In the genomic region with DNA sequence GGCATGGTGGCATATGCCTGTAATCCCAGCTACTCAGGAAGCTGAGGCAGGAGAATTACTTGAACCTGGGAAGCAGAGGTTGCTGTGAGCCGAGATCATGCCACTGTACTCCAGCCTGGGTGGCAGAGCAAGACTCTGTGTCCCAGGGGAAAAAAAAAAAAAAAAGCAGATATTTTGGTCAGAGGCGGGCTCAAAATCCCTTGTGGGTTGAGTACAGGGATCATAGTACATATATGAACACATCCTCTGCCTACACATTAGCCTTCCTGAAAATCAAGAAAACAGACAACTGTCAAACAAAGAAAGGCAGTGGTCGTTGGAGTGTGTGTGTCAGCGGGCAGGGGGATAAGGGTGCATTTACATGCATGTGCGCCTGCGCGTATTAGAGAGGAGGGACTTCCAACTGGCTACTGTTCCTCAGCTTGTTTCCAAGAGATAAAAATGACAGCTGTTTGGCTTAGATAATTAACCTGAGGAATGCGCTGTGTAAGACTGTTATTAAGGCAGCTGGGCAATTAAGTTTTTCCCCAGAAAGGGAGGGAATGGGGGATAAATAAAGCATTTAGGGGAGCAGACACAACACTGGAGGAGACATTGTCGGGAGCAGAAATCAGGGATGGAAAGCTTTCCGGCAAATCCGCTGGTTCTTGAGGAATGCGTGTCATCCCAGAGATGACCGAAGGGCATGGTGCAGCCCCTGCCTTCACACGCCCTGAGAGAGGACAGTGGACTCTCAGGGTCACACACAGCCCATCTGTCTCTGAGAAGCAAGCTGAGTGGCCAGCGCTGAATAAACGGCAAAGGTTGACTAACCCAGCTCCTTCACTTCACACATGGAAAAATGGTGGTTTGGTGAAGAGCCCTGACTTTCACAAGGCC, we compare ENCODE assay signal across 1 cellular context.
TF ChIP-seq lines count a peak whose summit lies in the region.

No MANE protein-coding gene starts in this region.

TF ChIP-seq in WTC11, 78 proteins besides CTCF, POLR2A, EP300 and RAD21 (continued from another document):
- TF ChIP-seq, protein P1, sequence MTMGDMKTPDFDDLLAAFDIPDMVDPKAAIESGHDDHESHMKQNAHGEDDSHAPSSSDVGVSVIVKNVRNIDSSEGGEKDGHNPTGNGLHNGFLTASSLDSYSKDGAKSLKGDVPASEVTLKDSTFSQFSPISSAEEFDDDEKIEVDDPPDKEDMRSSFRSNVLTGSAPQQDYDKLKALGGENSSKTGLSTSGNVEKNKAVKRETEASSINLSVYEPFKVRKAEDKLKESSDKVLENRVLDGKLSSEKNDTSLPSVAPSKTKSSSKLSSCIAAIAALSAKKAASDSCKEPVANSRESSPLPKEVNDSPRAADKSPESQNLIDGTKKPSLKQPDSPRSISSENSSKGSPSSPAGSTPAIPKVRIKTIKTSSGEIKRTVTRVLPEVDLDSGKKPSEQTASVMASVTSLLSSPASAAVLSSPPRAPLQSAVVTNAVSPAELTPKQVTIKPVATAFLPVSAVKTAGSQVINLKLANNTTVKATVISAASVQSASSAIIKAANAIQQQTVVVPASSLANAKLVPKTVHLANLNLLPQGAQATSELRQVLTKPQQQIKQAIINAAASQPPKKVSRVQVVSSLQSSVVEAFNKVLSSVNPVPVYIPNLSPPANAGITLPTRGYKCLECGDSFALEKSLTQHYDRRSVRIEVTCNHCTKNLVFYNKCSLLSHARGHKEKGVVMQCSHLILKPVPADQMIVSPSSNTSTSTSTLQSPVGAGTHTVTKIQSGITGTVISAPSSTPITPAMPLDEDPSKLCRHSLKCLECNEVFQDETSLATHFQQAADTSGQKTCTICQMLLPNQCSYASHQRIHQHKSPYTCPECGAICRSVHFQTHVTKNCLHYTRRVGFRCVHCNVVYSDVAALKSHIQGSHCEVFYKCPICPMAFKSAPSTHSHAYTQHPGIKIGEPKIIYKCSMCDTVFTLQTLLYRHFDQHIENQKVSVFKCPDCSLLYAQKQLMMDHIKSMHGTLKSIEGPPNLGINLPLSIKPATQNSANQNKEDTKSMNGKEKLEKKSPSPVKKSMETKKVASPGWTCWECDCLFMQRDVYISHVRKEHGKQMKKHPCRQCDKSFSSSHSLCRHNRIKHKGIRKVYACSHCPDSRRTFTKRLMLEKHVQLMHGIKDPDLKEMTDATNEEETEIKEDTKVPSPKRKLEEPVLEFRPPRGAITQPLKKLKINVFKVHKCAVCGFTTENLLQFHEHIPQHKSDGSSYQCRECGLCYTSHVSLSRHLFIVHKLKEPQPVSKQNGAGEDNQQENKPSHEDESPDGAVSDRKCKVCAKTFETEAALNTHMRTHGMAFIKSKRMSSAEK (CRISPR knock-in tag; IDR thresholded peaks at IDR 0.05; ENCODE audit: borderline replicate concordance), result no peak
- TF ChIP-seq GRHL2 (CRISPR knock-in tag; IDR thresholded peaks at IDR 0.05; ENCODE audit: insufficient replicate concordance, severe bottlenecking), result no peak
- no peak for TF ChIP-seq ELF4 (CRISPR knock-in tag; IDR thresholded peaks at IDR 0.05; ENCODE audit: low read depth)
